ENCODE assay signal across 1 cellular context in genomic region chr11:76329084-76329648, GRCh38.
TF ChIP-seq lines count a peak whose summit lies in the region.

No MANE protein-coding gene starts in this region.

TF ChIP-seq in HepG2, 621 proteins besides CTCF, POLR2A, EP300 and RAD21 (continued from another document and continues in another):
- TF ChIP-seq ZC3H13 (CRISPR knock-in tag; IDR thresholded peaks at IDR 0.05) (no peak), HNF4A (CRISPR knock-in tag; IDR thresholded peaks at IDR 0.05) (peak; percentile 67), HMGXB4 (CRISPR knock-in tag; IDR thresholded peaks at IDR 0.05; ENCODE audit: borderline replicate concordance in 1 of 2, low read depth in 1 of 2) (no peak), ZNF737 (CRISPR knock-in tag; IDR thresholded peaks at IDR 0.05; ENCODE audit: borderline replicate concordance) (no peak), ZKSCAN8 (CRISPR knock-in tag; IDR thresholded peaks at IDR 0.05; ENCODE audit: borderline replicate concordance) (0 out of 2 replicates have a peak, but pooled peaks have one; percentile 30), SATB2 (CRISPR knock-in tag; IDR thresholded peaks at IDR 0.05) (no peak), ZNF33A (CRISPR knock-in tag; IDR thresholded peaks at IDR 0.05; ENCODE audit: borderline replicate concordance) (no peak), ZNF629 (CRISPR knock-in tag; conservative IDR thresholded peaks at IDR 0.05) (peak; percentile 92), ZNF569 (CRISPR knock-in tag; IDR thresholded peaks at IDR 0.05; ENCODE audit: borderline replicate concordance) (no peak), SOX13 (IDR thresholded peaks at IDR 0.05) (no peak), SOX13 (CRISPR knock-in tag; conservative IDR thresholded peaks at IDR 0.05 in 1 of 2, IDR thresholded peaks at IDR 0.05 in 1 of 2) (peak in 1 of 2 experiments; percentile 58; a peak in 2 of 4 replicates), ZNF552 (CRISPR knock-in tag; IDR thresholded peaks at IDR 0.05; ENCODE audit: borderline replicate concordance) (no peak), NFRKB (IDR thresholded peaks at IDR 0.05) (no peak), POGK (CRISPR knock-in tag; conservative IDR thresholded peaks at IDR 0.05) (no peak), ZNF275 (CRISPR knock-in tag; IDR thresholded peaks at IDR 0.05; ENCODE audit: borderline replicate concordance) (no peak), ZNF224 (CRISPR knock-in tag; IDR thresholded peaks at IDR 0.05) (no peak), BRCA1 (CRISPR knock-in tag; IDR thresholded peaks at IDR 0.05) (no peak), RBAK (CRISPR knock-in tag; IDR thresholded peaks at IDR 0.05) (no peak), TEF (CRISPR knock-in tag; IDR thresholded peaks at IDR 0.05) (no peak), ZNF362 (CRISPR knock-in tag; IDR thresholded peaks at IDR 0.05; ENCODE audit: borderline replicate concordance) (no peak), SAFB2 (CRISPR knock-in tag; IDR thresholded peaks at IDR 0.05; ENCODE audit: borderline replicate concordance, low read depth) (no peak), ZNF280D (CRISPR knock-in tag; IDR thresholded peaks at IDR 0.05) (no peak), ZNF430 (CRISPR knock-in tag; IDR thresholded peaks at IDR 0.05) (no peak), SAP130 (CRISPR knock-in tag; IDR thresholded peaks at IDR 0.05; ENCODE audit: low read depth) (peak; percentile 31; the same call in 1 of the 2 replicates), ZNF780A (CRISPR knock-in tag; IDR thresholded peaks at IDR 0.05) (no peak), ZNF317 (CRISPR knock-in tag; IDR thresholded peaks at IDR 0.05) (no peak), THAP8 (CRISPR knock-in tag; IDR thresholded peaks at IDR 0.05; ENCODE audit: borderline replicate concordance) (no peak), NFATC3 (CRISPR knock-in tag; IDR thresholded peaks at IDR 0.05) (no peak), ZNF850 (CRISPR knock-in tag; conservative IDR thresholded peaks at IDR 0.05) (no peak), TFAP4 (IDR thresholded peaks at IDR 0.05; ENCODE audit: borderline replicate concordance, low read depth) (peak; percentile 90), HNRNPK (IDR thresholded peaks at IDR 0.05; ENCODE audit: low read depth, low read length, poor library complexity, severe bottlenecking) (no peak), LBX2 (CRISPR knock-in tag; IDR thresholded peaks at IDR 0.05; ENCODE audit: borderline replicate concordance) (no peak), SNAPC5 (CRISPR knock-in tag; IDR thresholded peaks at IDR 0.05; ENCODE audit: borderline replicate concordance) (no peak), ZNF816 (CRISPR knock-in tag; IDR thresholded peaks at IDR 0.05; ENCODE audit: borderline replicate concordance) (no peak), ZNF468 (CRISPR knock-in tag; IDR thresholded peaks at IDR 0.05) (no peak), GABPB1 (CRISPR knock-in tag; IDR thresholded peaks at IDR 0.05) (no peak), ZNF577 (CRISPR knock-in tag; IDR thresholded peaks at IDR 0.05; ENCODE audit: borderline replicate concordance, low read depth) (no peak), CEBPG (CRISPR knock-in tag; IDR thresholded peaks at IDR 0.05) (peak; percentile 89), ZNF17 (CRISPR knock-in tag; IDR thresholded peaks at IDR 0.05) (no peak), SMC3 (IDR thresholded peaks at IDR 0.05; ENCODE audit: low read length) (no peak), ZNF674 (CRISPR knock-in tag; IDR thresholded peaks at IDR 0.05; ENCODE audit: low read depth) (no peak), MNT (IDR thresholded peaks at IDR 0.05) (no peak), BHLHE40 (IDR thresholded peaks at IDR 0.05; ENCODE audit: low read length) (no peak), KDM5A (IDR thresholded peaks at IDR 0.05; ENCODE audit: borderline replicate concordance, low read length) (no peak), RBM22 (optimal IDR thresholded peaks at IDR 0.05; ENCODE audit: low read length) (no peak), TCF7 (IDR thresholded peaks at IDR 0.05; ENCODE audit: low read depth) (peak; percentile 92), ZBTB3 (CRISPR knock-in tag; IDR thresholded peaks at IDR 0.05; ENCODE audit: borderline replicate concordance, low read depth) (no peak), ZNF841 (CRISPR knock-in tag; IDR thresholded peaks at IDR 0.05; ENCODE audit: borderline replicate concordance) (no peak), ZNF20 (CRISPR knock-in tag; IDR thresholded peaks at IDR 0.05) (no peak), HES4 (CRISPR knock-in tag; IDR thresholded peaks at IDR 0.05; ENCODE audit: borderline replicate concordance) (no peak), ZNF451 (CRISPR knock-in tag; IDR thresholded peaks at IDR 0.05) (no peak), JARID2 (CRISPR knock-in tag; IDR thresholded peaks at IDR 0.05; ENCODE audit: insufficient replicate concordance) (no peak), PATZ1 (CRISPR knock-in tag; IDR thresholded peaks at IDR 0.05) (peak; percentile 41; the same call in 1 of the 2 replicates), RXRB (CRISPR knock-in tag; IDR thresholded peaks at IDR 0.05; ENCODE audit: borderline replicate concordance) (peak; percentile 52; the same call in 1 of the 2 replicates), CBX2 (IDR thresholded peaks at IDR 0.05; ENCODE audit: low read depth, low read length) (no peak), CBX2 (CRISPR knock-in tag; IDR thresholded peaks at IDR 0.05; ENCODE audit: low read depth) (no peak), ZNF431 (CRISPR knock-in tag; IDR thresholded peaks at IDR 0.05; ENCODE audit: borderline replicate concordance, low read depth) (no peak)
